Comparison of ENCODE assay signal across 31 cellular contexts in genomic region chr11:106403751-106404150, GRCh38.
"Had no signal": no experiment of that assay in that cellular context is flagged by ENCODE, and none has a peak within 500 bp of the region (broad histone marks: within the 10 kb centered on the region; RNA-seq: fewer than 3 reads in every experiment).

No MANE protein-coding gene starts in this region.

- H3K4me1 ChIP-seq: adrenal gland, ascending aorta, body of pancreas, breast epithelium had no signal

- H3K9me3 ChIP-seq: adrenal gland, ascending aorta, body of pancreas, breast epithelium had no signal

- H3K27ac ChIP-seq: adrenal gland, ascending aorta, body of pancreas, brain microvascular endothelial cell, breast epithelium, cardiac muscle cell had no signal

- H3K36me3 ChIP-seq: adrenal gland, ascending aorta, brain microvascular endothelial cell, cardiac muscle cell had no signal

- DNase-seq: activated effector memory CD4-positive, alpha-beta T cell treated with anti-CD3 and anti-CD28 coated beads, Interleukin-2, amount 50 U/mL, for 16 hours; activated effector memory CD4-positive, alpha-beta T cell treated with Interleukin-2 at 50 U/mL for 16 hours; activated gamma-delta T cell; activated gamma-delta T cell treated with Interleukin-2 at 50 U/mL for 16 hours; activated naive CD4-positive, alpha-beta T cell; activated naive CD4-positive, alpha-beta T cell treated with anti-CD3 and anti-CD28 coated beads for 36 hours; activated naive CD4-positive, alpha-beta T cell treated with anti-CD3 and anti-CD28 coated beads, Interleukin-2, amount 10 ng/mL, durations not matched to agents 7 days and 5 days; activated naive CD4-positive, alpha-beta T cell treated with anti-CD3 and anti-CD28 coated beads, Interleukin-2, amount 50 U/mL, for 16 hours; activated naive CD4-positive, alpha-beta T cell treated with Interleukin-2 at 50 U/mL for 16 hours; activated naive CD8-positive, alpha-beta T cell treated with anti-CD3 and anti-CD28 coated beads for 36 hours; activated naive CD8-positive, alpha-beta T cell treated with anti-CD3 and anti-CD28 coated beads, Interleukin-2, amount 10 ng/mL, durations not matched to agents 7 days and 5 days; activated naive CD8-positive, alpha-beta T cell treated with anti-CD3 and anti-CD28 coated beads, Interleukin-2, amount 50 U/mL, for 24 hours; activated T-cell treated with anti-CD3 and anti-CD28 coated beads, Interleukin-2, amount 50 U/mL, for 24 hours; activated T-cell treated with anti-CD3 and anti-CD28 coated beads, Interleukin-2, amount 50 U/mL, for 4 hours; activated T-cell treated with anti-CD3 and anti-CD28 coated beads, Interleukin-2, amount 50 U/mL, for 48 hours; activated T-cell treated with anti-CD3 and anti-CD28 coated beads, Interleukin-2, amount 50 U/mL, for 72 hours; adrenal gland; amniotic stem cell; amygdala; anterior cingulate cortex; aorta; body of pancreas; brain microvascular endothelial cell; caudate nucleus; central memory CD4-positive, alpha-beta T cell; cerebellar nuclear complex had no signal

- ATAC-seq: activated naive CD4-positive, alpha-beta T cell treated with anti-CD3 and anti-CD28 coated beads, Interleukin-2, amount 50 U/mL, for 72 hours; activated naive CD8-positive, alpha-beta T cell treated with anti-CD3 and anti-CD28 coated beads, Interleukin-2, amount 50 U/mL, for 24 hours; activated T-cell treated with anti-CD3 and anti-CD28 coated beads, Interleukin-2, amount 50 U/mL, for 4 hours; activated T-cell treated with anti-CD3 and anti-CD28 coated beads, Interleukin-2, amount 50 U/mL, for 72 hours; activated T-helper 17 cell treated with anti-CD3 and anti-CD28 coated beads, Interleukin-2, amount 50 U/mL, for 72 hours; body of pancreas had no signal

- H3K27me3 ChIP-seq: adrenal gland, ascending aorta, body of pancreas, brain microvascular endothelial cell, breast epithelium, cardiac muscle cell had no signal

- H3K4me3 ChIP-seq: adrenal gland, ascending aorta, body of pancreas, breast epithelium, cardiac muscle cell had no signal
